In the genomic region with DNA sequence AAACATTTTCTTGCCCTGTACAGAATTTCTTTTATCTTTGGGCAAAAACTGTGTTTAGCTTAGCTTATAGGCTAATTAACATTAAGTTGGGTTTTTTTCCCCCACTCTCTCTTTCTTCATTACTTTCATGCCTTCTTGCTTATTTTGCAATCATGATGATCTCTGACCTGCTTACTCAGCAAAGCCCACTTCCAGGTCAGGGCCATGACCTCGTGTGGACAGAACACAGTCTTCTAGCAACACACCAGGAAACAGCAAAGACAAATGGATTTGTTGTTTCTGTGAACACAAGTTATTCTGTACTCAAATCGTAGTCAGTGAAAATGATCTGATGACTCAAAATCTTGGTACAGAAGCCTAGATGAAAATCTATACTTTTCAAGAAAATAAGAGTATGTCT, we compare ENCODE assay signal across 1 cellular context.
TF ChIP-seq lines count a peak whose summit lies in the region.

No MANE protein-coding gene starts in this region.

TF ChIP-seq in HepG2, 621 proteins besides CTCF, POLR2A, EP300 and RAD21 (continued from another document and continues in another):
- TF ChIP-seq, protein P1, sequence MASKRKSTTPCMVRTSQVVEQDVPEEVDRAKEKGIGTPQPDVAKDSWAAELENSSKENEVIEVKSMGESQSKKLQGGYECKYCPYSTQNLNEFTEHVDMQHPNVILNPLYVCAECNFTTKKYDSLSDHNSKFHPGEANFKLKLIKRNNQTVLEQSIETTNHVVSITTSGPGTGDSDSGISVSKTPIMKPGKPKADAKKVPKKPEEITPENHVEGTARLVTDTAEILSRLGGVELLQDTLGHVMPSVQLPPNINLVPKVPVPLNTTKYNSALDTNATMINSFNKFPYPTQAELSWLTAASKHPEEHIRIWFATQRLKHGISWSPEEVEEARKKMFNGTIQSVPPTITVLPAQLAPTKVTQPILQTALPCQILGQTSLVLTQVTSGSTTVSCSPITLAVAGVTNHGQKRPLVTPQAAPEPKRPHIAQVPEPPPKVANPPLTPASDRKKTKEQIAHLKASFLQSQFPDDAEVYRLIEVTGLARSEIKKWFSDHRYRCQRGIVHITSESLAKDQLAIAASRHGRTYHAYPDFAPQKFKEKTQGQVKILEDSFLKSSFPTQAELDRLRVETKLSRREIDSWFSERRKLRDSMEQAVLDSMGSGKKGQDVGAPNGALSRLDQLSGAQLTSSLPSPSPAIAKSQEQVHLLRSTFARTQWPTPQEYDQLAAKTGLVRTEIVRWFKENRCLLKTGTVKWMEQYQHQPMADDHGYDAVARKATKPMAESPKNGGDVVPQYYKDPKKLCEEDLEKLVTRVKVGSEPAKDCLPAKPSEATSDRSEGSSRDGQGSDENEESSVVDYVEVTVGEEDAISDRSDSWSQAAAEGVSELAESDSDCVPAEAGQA (IDR thresholded peaks at IDR 0.05; ENCODE audit: low read depth) = 0 out of 2 replicates have a peak, but pooled peaks have one; percentile 44
- TF ChIP-seq, protein P1 (CRISPR knock-in tag; IDR thresholded peaks at IDR 0.05; ENCODE audit: borderline replicate concordance) = no peak
- TF ChIP-seq RARA (CRISPR knock-in tag; IDR thresholded peaks at IDR 0.05) = peak; percentile 98
- peak; percentile 55; the same call in 1 of the 2 replicates for TF ChIP-seq GABPB1 (CRISPR knock-in tag; IDR thresholded peaks at IDR 0.05)
- TF ChIP-seq ZNF614 (CRISPR knock-in tag; IDR thresholded peaks at IDR 0.05; ENCODE audit: borderline replicate concordance) = peak; percentile 87
- TF ChIP-seq REXO4 (CRISPR knock-in tag; IDR thresholded peaks at IDR 0.05; ENCODE audit: borderline replicate concordance) = no peak
- TF ChIP-seq ZBTB8A (CRISPR knock-in tag; IDR thresholded peaks at IDR 0.05; ENCODE audit: borderline replicate concordance, low read depth) = no peak
- TF ChIP-seq THAP11 (CRISPR knock-in tag; IDR thresholded peaks at IDR 0.05) = peak; percentile 80
- TF ChIP-seq, protein P2, sequence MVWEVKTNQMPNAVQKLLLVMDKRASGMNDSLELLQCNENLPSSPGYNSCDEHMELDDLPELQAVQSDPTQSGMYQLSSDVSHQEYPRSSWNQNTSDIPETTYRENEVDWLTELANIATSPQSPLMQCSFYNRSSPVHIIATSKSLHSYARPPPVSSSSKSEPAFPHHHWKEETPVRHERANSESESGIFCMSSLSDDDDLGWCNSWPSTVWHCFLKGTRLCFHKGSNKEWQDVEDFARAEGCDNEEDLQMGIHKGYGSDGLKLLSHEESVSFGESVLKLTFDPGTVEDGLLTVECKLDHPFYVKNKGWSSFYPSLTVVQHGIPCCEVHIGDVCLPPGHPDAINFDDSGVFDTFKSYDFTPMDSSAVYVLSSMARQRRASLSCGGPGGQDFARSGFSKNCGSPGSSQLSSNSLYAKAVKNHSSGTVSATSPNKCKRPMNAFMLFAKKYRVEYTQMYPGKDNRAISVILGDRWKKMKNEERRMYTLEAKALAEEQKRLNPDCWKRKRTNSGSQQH (CRISPR knock-in tag; IDR thresholded peaks at IDR 0.05; ENCODE audit: low read depth) = peak; percentile 82; the same call in 1 of the 2 replicates
- TF ChIP-seq, protein P3, sequence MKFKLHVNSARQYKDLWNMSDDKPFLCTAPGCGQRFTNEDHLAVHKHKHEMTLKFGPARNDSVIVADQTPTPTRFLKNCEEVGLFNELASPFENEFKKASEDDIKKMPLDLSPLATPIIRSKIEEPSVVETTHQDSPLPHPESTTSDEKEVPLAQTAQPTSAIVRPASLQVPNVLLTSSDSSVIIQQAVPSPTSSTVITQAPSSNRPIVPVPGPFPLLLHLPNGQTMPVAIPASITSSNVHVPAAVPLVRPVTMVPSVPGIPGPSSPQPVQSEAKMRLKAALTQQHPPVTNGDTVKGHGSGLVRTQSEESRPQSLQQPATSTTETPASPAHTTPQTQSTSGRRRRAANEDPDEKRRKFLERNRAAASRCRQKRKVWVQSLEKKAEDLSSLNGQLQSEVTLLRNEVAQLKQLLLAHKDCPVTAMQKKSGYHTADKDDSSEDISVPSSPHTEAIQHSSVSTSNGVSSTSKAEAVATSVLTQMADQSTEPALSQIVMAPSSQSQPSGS (CRISPR knock-in tag; IDR thresholded peaks at IDR 0.05) = peak; percentile 89
- no peak for TF ChIP-seq ZNF101 (CRISPR knock-in tag; IDR thresholded peaks at IDR 0.05; ENCODE audit: borderline replicate concordance, low read depth)
- no peak for TF ChIP-seq SRSF9 (IDR thresholded peaks at IDR 0.05; ENCODE audit: borderline replicate concordance, insufficient read depth, low read depth, low read length, poor library complexity, severe bottlenecking)
- peak; percentile 29; the same call in 1 of the 2 replicates for TF ChIP-seq STAG1 (CRISPR knock-in tag; IDR thresholded peaks at IDR 0.05)
- no peak for TF ChIP-seq ZNF569 (CRISPR knock-in tag; IDR thresholded peaks at IDR 0.05; ENCODE audit: borderline replicate concordance)
- TF ChIP-seq, protein P4, sequence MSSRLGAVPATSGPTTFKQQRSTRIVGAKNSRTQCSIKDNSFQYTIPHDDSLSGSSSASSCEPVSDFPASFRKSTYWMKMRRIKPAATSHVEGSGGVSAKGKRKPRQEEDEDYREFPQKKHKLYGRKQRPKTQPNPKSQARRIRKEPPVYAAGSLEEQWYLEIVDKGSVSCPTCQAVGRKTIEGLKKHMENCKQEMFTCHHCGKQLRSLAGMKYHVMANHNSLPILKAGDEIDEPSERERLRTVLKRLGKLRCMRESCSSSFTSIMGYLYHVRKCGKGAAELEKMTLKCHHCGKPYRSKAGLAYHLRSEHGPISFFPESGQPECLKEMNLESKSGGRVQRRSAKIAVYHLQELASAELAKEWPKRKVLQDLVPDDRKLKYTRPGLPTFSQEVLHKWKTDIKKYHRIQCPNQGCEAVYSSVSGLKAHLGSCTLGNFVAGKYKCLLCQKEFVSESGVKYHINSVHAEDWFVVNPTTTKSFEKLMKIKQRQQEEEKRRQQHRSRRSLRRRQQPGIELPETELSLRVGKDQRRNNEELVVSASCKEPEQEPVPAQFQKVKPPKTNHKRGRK (CRISPR knock-in tag; IDR thresholded peaks at IDR 0.05) = no peak
- TF ChIP-seq, protein P5, sequence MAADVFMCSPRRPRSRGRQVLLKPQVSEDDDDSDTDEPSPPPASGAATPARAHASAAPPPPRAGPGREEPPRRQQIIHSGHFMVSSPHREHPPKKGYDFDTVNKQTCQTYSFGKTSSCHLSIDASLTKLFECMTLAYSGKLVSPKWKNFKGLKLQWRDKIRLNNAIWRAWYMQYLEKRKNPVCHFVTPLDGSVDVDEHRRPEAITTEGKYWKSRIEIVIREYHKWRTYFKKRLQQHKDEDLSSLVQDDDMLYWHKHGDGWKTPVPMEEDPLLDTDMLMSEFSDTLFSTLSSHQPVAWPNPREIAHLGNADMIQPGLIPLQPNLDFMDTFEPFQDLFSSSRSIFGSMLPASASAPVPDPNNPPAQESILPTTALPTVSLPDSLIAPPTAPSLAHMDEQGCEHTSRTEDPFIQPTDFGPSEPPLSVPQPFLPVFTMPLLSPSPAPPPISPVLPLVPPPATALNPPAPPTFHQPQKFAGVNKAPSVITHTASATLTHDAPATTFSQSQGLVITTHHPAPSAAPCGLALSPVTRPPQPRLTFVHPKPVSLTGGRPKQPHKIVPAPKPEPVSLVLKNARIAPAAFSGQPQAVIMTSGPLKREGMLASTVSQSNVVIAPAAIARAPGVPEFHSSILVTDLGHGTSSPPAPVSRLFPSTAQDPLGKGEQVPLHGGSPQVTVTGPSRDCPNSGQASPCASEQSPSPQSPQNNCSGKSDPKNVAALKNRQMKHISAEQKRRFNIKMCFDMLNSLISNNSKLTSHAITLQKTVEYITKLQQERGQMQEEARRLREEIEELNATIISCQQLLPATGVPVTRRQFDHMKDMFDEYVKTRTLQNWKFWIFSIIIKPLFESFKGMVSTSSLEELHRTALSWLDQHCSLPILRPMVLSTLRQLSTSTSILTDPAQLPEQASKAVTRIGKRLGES (CRISPR knock-in tag; IDR thresholded peaks at IDR 0.05; ENCODE audit: borderline replicate concordance) = no peak
- TF ChIP-seq, protein P6, sequence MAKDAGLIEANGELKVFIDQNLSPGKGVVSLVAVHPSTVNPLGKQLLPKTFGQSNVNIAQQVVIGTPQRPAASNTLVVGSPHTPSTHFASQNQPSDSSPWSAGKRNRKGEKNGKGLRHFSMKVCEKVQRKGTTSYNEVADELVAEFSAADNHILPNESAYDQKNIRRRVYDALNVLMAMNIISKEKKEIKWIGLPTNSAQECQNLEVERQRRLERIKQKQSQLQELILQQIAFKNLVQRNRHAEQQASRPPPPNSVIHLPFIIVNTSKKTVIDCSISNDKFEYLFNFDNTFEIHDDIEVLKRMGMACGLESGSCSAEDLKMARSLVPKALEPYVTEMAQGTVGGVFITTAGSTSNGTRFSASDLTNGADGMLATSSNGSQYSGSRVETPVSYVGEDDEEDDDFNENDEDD (CRISPR knock-in tag; IDR thresholded peaks at IDR 0.05; ENCODE audit: borderline replicate concordance) = no peak; the same call in 1 of the 2 replicates
- no peak for TF ChIP-seq PTBP1 (IDR thresholded peaks at IDR 0.05; ENCODE audit: low read depth, low read length, poor library complexity, severe bottlenecking)
- TF ChIP-seq, protein P7, sequence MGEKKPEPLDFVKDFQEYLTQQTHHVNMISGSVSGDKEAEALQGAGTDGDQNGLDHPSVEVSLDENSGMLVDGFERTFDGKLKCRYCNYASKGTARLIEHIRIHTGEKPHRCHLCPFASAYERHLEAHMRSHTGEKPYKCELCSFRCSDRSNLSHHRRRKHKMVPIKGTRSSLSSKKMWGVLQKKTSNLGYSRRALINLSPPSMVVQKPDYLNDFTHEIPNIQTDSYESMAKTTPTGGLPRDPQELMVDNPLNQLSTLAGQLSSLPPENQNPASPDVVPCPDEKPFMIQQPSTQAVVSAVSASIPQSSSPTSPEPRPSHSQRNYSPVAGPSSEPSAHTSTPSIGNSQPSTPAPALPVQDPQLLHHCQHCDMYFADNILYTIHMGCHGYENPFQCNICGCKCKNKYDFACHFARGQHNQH (CRISPR knock-in tag; IDR thresholded peaks at IDR 0.05) = peak; percentile 96
- TF ChIP-seq MTA1 (CRISPR knock-in tag; IDR thresholded peaks at IDR 0.05; ENCODE audit: borderline replicate concordance) = no peak
- no peak for TF ChIP-seq ZSCAN30 (CRISPR knock-in tag; IDR thresholded peaks at IDR 0.05)
- peak; percentile 92; the same call in 1 of the 2 replicates for TF ChIP-seq RXRA (CRISPR knock-in tag; IDR thresholded peaks at IDR 0.05)
- no peak for TF ChIP-seq ATM (IDR thresholded peaks at IDR 0.05; ENCODE audit: borderline replicate concordance)
- TF ChIP-seq, protein P8, sequence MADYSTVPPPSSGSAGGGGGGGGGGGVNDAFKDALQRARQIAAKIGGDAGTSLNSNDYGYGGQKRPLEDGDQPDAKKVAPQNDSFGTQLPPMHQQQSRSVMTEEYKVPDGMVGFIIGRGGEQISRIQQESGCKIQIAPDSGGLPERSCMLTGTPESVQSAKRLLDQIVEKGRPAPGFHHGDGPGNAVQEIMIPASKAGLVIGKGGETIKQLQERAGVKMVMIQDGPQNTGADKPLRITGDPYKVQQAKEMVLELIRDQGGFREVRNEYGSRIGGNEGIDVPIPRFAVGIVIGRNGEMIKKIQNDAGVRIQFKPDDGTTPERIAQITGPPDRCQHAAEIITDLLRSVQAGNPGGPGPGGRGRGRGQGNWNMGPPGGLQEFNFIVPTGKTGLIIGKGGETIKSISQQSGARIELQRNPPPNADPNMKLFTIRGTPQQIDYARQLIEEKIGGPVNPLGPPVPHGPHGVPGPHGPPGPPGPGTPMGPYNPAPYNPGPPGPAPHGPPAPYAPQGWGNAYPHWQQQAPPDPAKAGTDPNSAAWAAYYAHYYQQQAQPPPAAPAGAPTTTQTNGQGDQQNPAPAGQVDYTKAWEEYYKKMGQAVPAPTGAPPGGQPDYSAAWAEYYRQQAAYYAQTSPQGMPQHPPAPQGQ (CRISPR knock-in tag; IDR thresholded peaks at IDR 0.05; ENCODE audit: borderline replicate concordance) = no peak
- TF ChIP-seq NR2F2 (IDR thresholded peaks at IDR 0.05; ENCODE audit: borderline replicate concordance, low read depth) = peak; percentile 100
- TF ChIP-seq, protein P9, sequence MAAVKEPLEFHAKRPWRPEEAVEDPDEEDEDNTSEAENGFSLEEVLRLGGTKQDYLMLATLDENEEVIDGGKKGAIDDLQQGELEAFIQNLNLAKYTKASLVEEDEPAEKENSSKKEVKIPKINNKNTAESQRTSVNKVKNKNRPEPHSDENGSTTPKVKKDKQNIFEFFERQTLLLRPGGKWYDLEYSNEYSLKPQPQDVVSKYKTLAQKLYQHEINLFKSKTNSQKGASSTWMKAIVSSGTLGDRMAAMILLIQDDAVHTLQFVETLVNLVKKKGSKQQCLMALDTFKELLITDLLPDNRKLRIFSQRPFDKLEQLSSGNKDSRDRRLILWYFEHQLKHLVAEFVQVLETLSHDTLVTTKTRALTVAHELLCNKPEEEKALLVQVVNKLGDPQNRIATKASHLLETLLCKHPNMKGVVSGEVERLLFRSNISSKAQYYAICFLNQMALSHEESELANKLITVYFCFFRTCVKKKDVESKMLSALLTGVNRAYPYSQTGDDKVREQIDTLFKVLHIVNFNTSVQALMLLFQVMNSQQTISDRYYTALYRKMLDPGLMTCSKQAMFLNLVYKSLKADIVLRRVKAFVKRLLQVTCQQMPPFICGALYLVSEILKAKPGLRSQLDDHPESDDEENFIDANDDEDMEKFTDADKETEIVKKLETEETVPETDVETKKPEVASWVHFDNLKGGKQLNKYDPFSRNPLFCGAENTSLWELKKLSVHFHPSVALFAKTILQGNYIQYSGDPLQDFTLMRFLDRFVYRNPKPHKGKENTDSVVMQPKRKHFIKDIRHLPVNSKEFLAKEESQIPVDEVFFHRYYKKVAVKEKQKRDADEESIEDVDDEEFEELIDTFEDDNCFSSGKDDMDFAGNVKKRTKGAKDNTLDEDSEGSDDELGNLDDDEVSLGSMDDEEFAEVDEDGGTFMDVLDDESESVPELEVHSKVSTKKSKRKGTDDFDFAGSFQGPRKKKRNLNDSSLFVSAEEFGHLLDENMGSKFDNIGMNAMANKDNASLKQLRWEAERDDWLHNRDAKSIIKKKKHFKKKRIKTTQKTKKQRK (IDR thresholded peaks at IDR 0.05; ENCODE audit: low read length) = no peak
- TF ChIP-seq POGZ (CRISPR knock-in tag; IDR thresholded peaks at IDR 0.05) = peak; percentile 98
